In the genomic region with DNA sequence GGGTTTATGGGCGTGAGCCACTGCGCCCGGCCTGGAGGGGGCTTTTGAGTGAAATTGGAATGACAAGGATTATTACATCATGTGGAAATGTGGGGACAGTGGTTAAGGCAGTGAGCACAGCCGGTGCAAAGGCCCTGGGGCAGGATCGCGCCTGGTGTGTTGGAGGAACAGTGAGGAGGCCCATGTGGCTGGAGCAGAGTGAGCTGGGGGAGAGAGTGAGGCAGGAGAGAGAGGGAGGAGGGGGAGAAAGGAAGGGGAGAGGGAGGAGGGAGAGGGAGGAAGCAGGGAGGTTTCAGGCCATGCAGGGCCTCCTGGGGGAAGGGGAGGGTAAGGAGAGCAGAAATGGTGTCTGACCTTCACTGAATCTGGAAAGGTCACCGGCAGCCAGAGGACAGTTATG, we compare ENCODE assay signal across 17 cellular contexts. TPM values are rescaled to one million over a fixed set of nuclear protein-coding genes. Genes with fewer than 3 reads are reported as not detected.
A peak's percentile ranks its signal among the peaks of the same experiment; 100 is the strongest.
DNase-seq lines count a peak whose midpoint lies in the region; ATAC-seq and TF ChIP-seq lines count a peak whose summit lies in the region.
"Had no signal": no experiment of that assay in that cellular context is flagged by ENCODE, and none has a peak within 500 bp of the region (broad histone marks: within the 10 kb centered on the region; RNA-seq: fewer than 3 reads in every experiment).

No MANE protein-coding gene starts in this region.

- TF ChIP-seq CTCF in RWPE2 (IDR thresholded peaks at IDR 0.05; ENCODE audit: poor library complexity, severe bottlenecking) (no peak), lower leg skin (IDR thresholded peaks at IDR 0.05) (no peak)

- no peak overlapping the region for H3K4me3 Mint-ChIP-seq in activated naive CD8-positive, alpha-beta T cell treated with anti-CD3 and anti-CD28 coated beads for 36 hours
- H3K4me3 Mint-ChIP-seq in activated naive CD8-positive, alpha-beta T cell treated with anti-CD3 and anti-CD28 coated beads, Interleukin-2, amount 50 U/mL, for 24 hours = no peak overlapping the region
- H3K4me3 Mint-ChIP-seq in central memory CD8-positive, alpha-beta T cell = no peak overlapping the region
- H3K4me3 Mint-ChIP-seq in stimulated activated effector memory CD8-positive, alpha-beta T cell treated with anti-CD3 and anti-CD28 coated beads, Interleukin-12 subunit alpha, Interleukin-12 subunit beta, amount 100 ng/mL, for 72 hours = no peak overlapping the region
- no peak overlapping the region for H3K4me3 Mint-ChIP-seq in activated naive CD4-positive, alpha-beta T cell treated with anti-CD3 and anti-CD28 coated beads, Interleukin-2, amount 10 ng/mL, durations not matched to agents 7 days and 5 days
- H3K4me3 Mint-ChIP-seq: CD8-positive, alpha-beta T cell had no signal

- no peak for DNase-seq in activated naive CD8-positive, alpha-beta T cell treated with anti-CD3 and anti-CD28 coated beads for 36 hours
- DNase-seq in activated naive CD8-positive, alpha-beta T cell treated with anti-CD3 and anti-CD28 coated beads, Interleukin-2, amount 50 U/mL, for 24 hours = no peak
- peak; percentile 19 for DNase-seq in RWPE2 (ENCODE audit: low spot score)
- no peak for DNase-seq in central memory CD8-positive, alpha-beta T cell (ENCODE audit: low spot score in 2 of 2)
- no peak for DNase-seq in stimulated activated effector memory CD8-positive, alpha-beta T cell treated with anti-CD3 and anti-CD28 coated beads, Interleukin-12 subunit alpha, Interleukin-12 subunit beta, amount 100 ng/mL, for 72 hours (ENCODE audit: low spot score in 2 of 2)
- no peak for DNase-seq in lower leg skin (ENCODE audit: low spot score in 2 of 2)
- no peak for DNase-seq in CD1c-positive myeloid dendritic cell (ENCODE audit: extremely low spot score)
- no peak for DNase-seq in activated naive CD4-positive, alpha-beta T cell treated with anti-CD3 and anti-CD28 coated beads, Interleukin-2, amount 10 ng/mL, durations not matched to agents 7 days and 5 days
- DNase-seq: 8988T; CD8-positive, alpha-beta T cell; COR-L47; DMS53 had no signal

- peak overlapping the region; percentile 10 for H3K27ac Mint-ChIP-seq in activated naive CD8-positive, alpha-beta T cell treated with anti-CD3 and anti-CD28 coated beads for 36 hours
- H3K27ac Mint-ChIP-seq in activated naive CD8-positive, alpha-beta T cell treated with anti-CD3 and anti-CD28 coated beads, Interleukin-2, amount 50 U/mL, for 24 hours = no peak overlapping the region
- peak overlapping the region; percentile 49 for H3K27ac Mint-ChIP-seq in central memory CD8-positive, alpha-beta T cell (ENCODE audit: low read depth)
- H3K27ac Mint-ChIP-seq in stimulated activated effector memory CD8-positive, alpha-beta T cell treated with anti-CD3 and anti-CD28 coated beads, Interleukin-12 subunit alpha, Interleukin-12 subunit beta, amount 100 ng/mL, for 72 hours = peak overlapping the region; percentile 79
- no peak overlapping the region for H3K27ac Mint-ChIP-seq in activated naive CD4-positive, alpha-beta T cell treated with anti-CD3 and anti-CD28 coated beads, Interleukin-2, amount 10 ng/mL, durations not matched to agents 7 days and 5 days
- H3K27ac Mint-ChIP-seq: CD8-positive, alpha-beta T cell; IgD-negative memory B cell had no signal

- no peaks in the 10 kb centered on the region for H3K27me3 ChIP-seq in RWPE2 (ENCODE audit: insufficient read depth, poor library complexity, severe bottlenecking)

- H3K36me3 ChIP-seq in RWPE2 (ENCODE audit: low read depth) = no peaks in the 10 kb centered on the region

- no peaks in the 10 kb centered on the region for H3K9me3 Mint-ChIP-seq in activated naive CD8-positive, alpha-beta T cell treated with anti-CD3 and anti-CD28 coated beads for 36 hours
- H3K9me3 Mint-ChIP-seq in activated naive CD8-positive, alpha-beta T cell treated with anti-CD3 and anti-CD28 coated beads, Interleukin-2, amount 50 U/mL, for 24 hours = no peaks in the 10 kb centered on the region
- no peaks in the 10 kb centered on the region for H3K9me3 Mint-ChIP-seq in central memory CD8-positive, alpha-beta T cell
- no peaks in the 10 kb centered on the region for H3K9me3 Mint-ChIP-seq in stimulated activated effector memory CD8-positive, alpha-beta T cell treated with anti-CD3 and anti-CD28 coated beads, Interleukin-12 subunit alpha, Interleukin-12 subunit beta, amount 100 ng/mL, for 72 hours
- H3K9me3 Mint-ChIP-seq in activated naive CD4-positive, alpha-beta T cell treated with anti-CD3 and anti-CD28 coated beads, Interleukin-2, amount 10 ng/mL, durations not matched to agents 7 days and 5 days = no peaks in the 10 kb centered on the region
- H3K9me3 Mint-ChIP-seq: CD8-positive, alpha-beta T cell; IgD-negative memory B cell had no signal

- H3K4me3 ChIP-seq in RWPE2 (ENCODE audit: severe bottlenecking) (no peak overlapping the region), lower leg skin (ENCODE audit: low read depth, poor library complexity, severe bottlenecking) (no peak overlapping the region)

- TF ChIP-seq POLR2A in lower leg skin (IDR thresholded peaks at IDR 0.05) = no peak

- H3K27ac ChIP-seq in RWPE2 (ENCODE audit: poor library complexity, severe bottlenecking) = no peak overlapping the region
- H3K27ac ChIP-seq: C4-2B had no signal

- no peaks in the 10 kb centered on the region for H3K27me3 Mint-ChIP-seq in activated naive CD8-positive, alpha-beta T cell treated with anti-CD3 and anti-CD28 coated beads for 36 hours
- no peaks in the 10 kb centered on the region for H3K27me3 Mint-ChIP-seq in activated naive CD8-positive, alpha-beta T cell treated with anti-CD3 and anti-CD28 coated beads, Interleukin-2, amount 50 U/mL, for 24 hours
- H3K27me3 Mint-ChIP-seq in central memory CD8-positive, alpha-beta T cell = no peaks in the 10 kb centered on the region
- H3K27me3 Mint-ChIP-seq in activated naive CD4-positive, alpha-beta T cell treated with anti-CD3 and anti-CD28 coated beads, Interleukin-2, amount 10 ng/mL, durations not matched to agents 7 days and 5 days = no peaks in the 10 kb centered on the region

- ATAC-seq in activated naive CD8-positive, alpha-beta T cell treated with anti-CD3 and anti-CD28 coated beads, Interleukin-2, amount 50 U/mL, for 24 hours = no peak
- no peak for ATAC-seq in RWPE2 (ENCODE audit: low read depth)
- no peak for ATAC-seq in central memory CD8-positive, alpha-beta T cell (replicated peaks; ENCODE audit: extremely low read depth, poor library complexity, severe bottlenecking)
- ATAC-seq in stimulated activated effector memory CD8-positive, alpha-beta T cell treated with anti-CD3 and anti-CD28 coated beads, Interleukin-12 subunit alpha, Interleukin-12 subunit beta, amount 100 ng/mL, for 72 hours = no peak
- ATAC-seq: CD8-positive, alpha-beta T cell; HCT116 had no signal

- CTCF ChIA-PET in activated naive CD4-positive, alpha-beta T cell treated with anti-CD3 and anti-CD28 coated beads, Interleukin-2, amount 10 ng/mL, durations not matched to agents 7 days and 5 days (lab: Charles Lee) = no interaction called here

- no peaks in the 10 kb centered on the region for H3K4me1 ChIP-seq in RWPE2 (ENCODE audit: insufficient read depth, poor library complexity, severe bottlenecking)

- 92 to 98% methylated on average over 7 of the region's 7 CpGs for WGBS in lower leg skin, 2 donors

- intact Hi-C loops in lower leg skin (cut with DNase I; ENCODE audit: low total_unique reads) = no loop called here

- H3K9me3 ChIP-seq in RWPE2 (ENCODE audit: severe bottlenecking) = no peaks in the 10 kb centered on the region

- peaks cover 1% of the 10 kb centered on the region for H3K4me1 Mint-ChIP-seq in activated naive CD8-positive, alpha-beta T cell treated with anti-CD3 and anti-CD28 coated beads for 36 hours
- no peaks in the 10 kb centered on the region for H3K4me1 Mint-ChIP-seq in activated naive CD8-positive, alpha-beta T cell treated with anti-CD3 and anti-CD28 coated beads, Interleukin-2, amount 50 U/mL, for 24 hours
- H3K4me1 Mint-ChIP-seq in central memory CD8-positive, alpha-beta T cell = peaks cover 10% of the 10 kb centered on the region
- H3K4me1 Mint-ChIP-seq in stimulated activated effector memory CD8-positive, alpha-beta T cell treated with anti-CD3 and anti-CD28 coated beads, Interleukin-12 subunit alpha, Interleukin-12 subunit beta, amount 100 ng/mL, for 72 hours = peaks cover 15% of the 10 kb centered on the region
- H3K4me1 Mint-ChIP-seq in activated naive CD4-positive, alpha-beta T cell treated with anti-CD3 and anti-CD28 coated beads, Interleukin-2, amount 10 ng/mL, durations not matched to agents 7 days and 5 days = no peaks in the 10 kb centered on the region

- peaks cover 4% of the 10 kb centered on the region for H3K36me3 Mint-ChIP-seq in activated naive CD8-positive, alpha-beta T cell treated with anti-CD3 and anti-CD28 coated beads for 36 hours
- no peaks in the 10 kb centered on the region for H3K36me3 Mint-ChIP-seq in activated naive CD8-positive, alpha-beta T cell treated with anti-CD3 and anti-CD28 coated beads, Interleukin-2, amount 50 U/mL, for 24 hours (ENCODE audit: low read depth)
- peaks cover 5% of the 10 kb centered on the region for H3K36me3 Mint-ChIP-seq in central memory CD8-positive, alpha-beta T cell (ENCODE audit: insufficient read depth)
- H3K36me3 Mint-ChIP-seq in stimulated activated effector memory CD8-positive, alpha-beta T cell treated with anti-CD3 and anti-CD28 coated beads, Interleukin-12 subunit alpha, Interleukin-12 subunit beta, amount 100 ng/mL, for 72 hours = peaks cover 18% of the 10 kb centered on the region
- no peaks in the 10 kb centered on the region for H3K36me3 Mint-ChIP-seq in activated naive CD4-positive, alpha-beta T cell treated with anti-CD3 and anti-CD28 coated beads, Interleukin-2, amount 10 ng/mL, durations not matched to agents 7 days and 5 days

RNA-seq across cellular contexts. Expression of a gene that starts 11.3 kb away (rescaled TPM):
- under 1 TPM; 0.16 to 0.29 TPM for total RNA-seq in activated naive CD8-positive, alpha-beta T cell treated with anti-CD3 and anti-CD28 coated beads for 36 hours
- under 1 TPM in 2 of 4 donors, not detected in 2; 0.20 to 0.39 TPM for total RNA-seq in lower leg skin

RNA-seq across cellular contexts. Expression of a gene that starts 27.4 kb away (rescaled TPM):
- 10 to 100 TPM; 86.5 to 91.3 TPM for total RNA-seq in activated naive CD8-positive, alpha-beta T cell treated with anti-CD3 and anti-CD28 coated beads for 36 hours
- 10 to 100 TPM; 28.4 to 40.4 (median 32.5) TPM for total RNA-seq in lower leg skin

RNA-seq across cellular contexts. Expression of a gene that starts 34.6 kb away (rescaled TPM):
- total RNA-seq in activated naive CD8-positive, alpha-beta T cell treated with anti-CD3 and anti-CD28 coated beads for 36 hours = 10 to 100 TPM; 37.5 to 42.7 TPM
- total RNA-seq in lower leg skin = 1 to 10 TPM in 2 of 4 donors, under 1 TPM in 1, not detected in 1; 0.19 to 3.4 (median 2.2) TPM
- total RNA-seq: Daoy, HT-29 had no signal

Comparison
In these comparisons a context has a peak if more than half of its experiments do, and no peak if none do; other contexts are left out.
1. H3K27ac Mint-ChIP-seq: peak in activated naive CD8-positive, alpha-beta T cell treated with anti-CD3 and anti-CD28 coated beads for 36 hours (single experiment), central memory CD8-positive, alpha-beta T cell (single experiment) and stimulated activated effector memory CD8-positive, alpha-beta T cell treated with anti-CD3 and anti-CD28 coated beads, Interleukin-12 subunit alpha, Interleukin-12 subunit beta, amount 100 ng/mL, for 72 hours (single experiment); none in activated naive CD8-positive, alpha-beta T cell treated with anti-CD3 and anti-CD28 coated beads, Interleukin-2, amount 50 U/mL, for 24 hours (single experiment) and activated naive CD4-positive, alpha-beta T cell treated with anti-CD3 and anti-CD28 coated beads, Interleukin-2, amount 10 ng/mL, durations not matched to agents 7 days and 5 days (single experiment).
2. RNA of a gene that starts 34.6 kb away (total RNA-seq): 37.5 to 42.7 TPM in activated naive CD8-positive, alpha-beta T cell treated with anti-CD3 and anti-CD28 coated beads for 36 hours; 0.19 to 3.4 TPM in lower leg skin; every median in the first group is over 4 times any median in the second.